Comparison of ENCODE assay signal across 1 cellular context in genomic region chr2:180706694-180707093, GRCh38.
TF ChIP-seq lines count a peak whose summit lies in the region.

No MANE protein-coding gene starts in this region.

TF ChIP-seq in K562, 482 proteins besides CTCF, POLR2A, EP300 and RAD21 (continued from another document):
- TF ChIP-seq ZNF318 (IDR thresholded peaks at IDR 0.05; ENCODE audit: borderline replicate concordance in 1 of 2, low read depth in 1 of 2) (no peak), ZNF79 (CRISPR knock-in tag; IDR thresholded peaks at IDR 0.05; ENCODE audit: low read depth) (no peak), ZBTB34 (CRISPR knock-in tag; IDR thresholded peaks at IDR 0.05) (no peak), TCF3 (CRISPR knock-in tag; IDR thresholded peaks at IDR 0.05) (0 out of 2 replicates have a peak, but pooled peaks have one; percentile 9), TAF1 (IDR thresholded peaks at IDR 0.05; ENCODE audit: control insufficient read depth, extremely low read depth, insufficient read depth, low read length, severe bottlenecking) (no peak), ETS1 (conservative IDR thresholded peaks at IDR 0.05; ENCODE audit: control insufficient read depth, low read depth, low read length) (no peak), MXI1 (IDR thresholded peaks at IDR 0.05; ENCODE audit: low read depth, low read length) (no peak), FOSL1 (tag; conservative IDR thresholded peaks at IDR 0.05) (no peak), ZBTB1 (CRISPR knock-in tag; IDR thresholded peaks at IDR 0.05; ENCODE audit: borderline replicate concordance, low read depth) (no peak), ZNF316 (IDR thresholded peaks at IDR 0.05) (no peak), CBFA2T2 (conservative IDR thresholded peaks at IDR 0.05) (peak; percentile 47), HDAC8 (tag; IDR thresholded peaks at IDR 0.05) (no peak), ZNF436 (CRISPR knock-in tag; IDR thresholded peaks at IDR 0.05) (no peak), CHAMP1 (IDR thresholded peaks at IDR 0.05) (no peak), ETV5 (CRISPR knock-in tag; IDR thresholded peaks at IDR 0.05; ENCODE audit: low read depth) (no peak), HDAC6 (IDR thresholded peaks at IDR 0.05; ENCODE audit: low read depth, low read length) (no peak), RNF219 (CRISPR knock-in tag; IDR thresholded peaks at IDR 0.05) (no peak), ZNF75A (CRISPR knock-in tag; IDR thresholded peaks at IDR 0.05) (no peak), ZC3H4 (CRISPR knock-in tag; IDR thresholded peaks at IDR 0.05; ENCODE audit: borderline replicate concordance) (no peak), SMARCB1 (IDR thresholded peaks at IDR 0.05; ENCODE audit: insufficient read length, low read depth) (no peak), GABPB1 (CRISPR knock-in tag; IDR thresholded peaks at IDR 0.05) (no peak), IRF2 (CRISPR knock-in tag; IDR thresholded peaks at IDR 0.05) (no peak), ZC3H8 (IDR thresholded peaks at IDR 0.05) (no peak)
